In genomic region chrX:105480646-105481310, GRCh38 we compare ENCODE assay signal across 19 cellular contexts.
DNase-seq lines count a peak whose midpoint lies in the region; ATAC-seq and TF ChIP-seq lines count a peak whose summit lies in the region.
"Had no signal": no experiment of that assay in that cellular context is flagged by ENCODE, and none has a peak within 500 bp of the region (broad histone marks: within the 10 kb centered on the region; RNA-seq: fewer than 3 reads in every experiment).

No MANE protein-coding gene starts in this region.

- H3K4me3 ChIP-seq in heart left ventricle, result no peak overlapping the region

- H3K4me1 ChIP-seq in heart left ventricle, result peaks cover 0 to 2% (median 0%) of the 10 kb centered on the region in 12 donors
- H3K4me1 ChIP-seq: Caco-2 had no signal

- peaks cover 0 to 5% (median 0%) of the 10 kb centered on the region in 12 donors for H3K9me3 ChIP-seq in heart left ventricle
- H3K9me3 ChIP-seq: Caco-2 had no signal

- H3K27me3 ChIP-seq in heart left ventricle, result peaks cover 0 to 3% (median 0%) of the 10 kb centered on the region in 9 donors

- DNase-seq in Right ventricle myocardium superior (no peak), cardiac septum (ENCODE audit: low spot score) (no peak), heart left ventricle (peak in 3 of 5 donors; percentile 4 to 22 (median 19)), left ventricle myocardium superior (no peak), DMS 273 (lab: John Stamatoyannopoulos, UW; ENCODE audit: unreplicated experiment) (no peak), GM03348 (ENCODE audit: low spot score) (no peak)
- DNase-seq in stimulated activated naive CD4-positive, alpha-beta T cell (lab: John Stamatoyannopoulos, UW), result no peak
- DNase-seq: AML-193; Caco-2; CD4-positive, alpha-beta T cell; DMS153; DMS79; GDM1; GOT3; H7; HFFc6 had no signal

- intact Hi-C loops in Right ventricle myocardium superior (cut with DNase I), result no loop called here
- intact Hi-C loops in cardiac septum (cut with DNase I), result no loop called here
- intact Hi-C loops in heart left ventricle (cut with DNase I), result loop anchor here in 1 of 10 donors (5.0 kb wide), 1 partner anchor 127 kb away; no protein-coding TSS in a partner anchor
- intact Hi-C loops in left ventricle myocardium superior (cut with micrococcal nuclease), result no loop called here

- TF ChIP-seq POLR2A in heart left ventricle (IDR thresholded peaks at IDR 0.05), result no peak

- no peak for TF ChIP-seq CTCF in heart left ventricle (IDR thresholded peaks at IDR 0.05)

- no peaks in the 10 kb centered on the region for H3K36me3 ChIP-seq in heart left ventricle

- peak overlapping the region in 7 of 12 donors; percentile 18 to 73 (median 51) for H3K27ac ChIP-seq in heart left ventricle
- H3K27ac ChIP-seq: C4-2B had no signal

- ATAC-seq in Right ventricle myocardium superior (ENCODE audit: poor library complexity) (peak; percentile 94), heart left ventricle (peak; percentile 80 to 93 (median 90)), left ventricle myocardium superior (peak; percentile 95)
- ATAC-seq: HCT116, HepG2 had no signal

- 37 to 77% (median 47%) methylated on average over 1 of the region's 1 CpG for WGBS in heart left ventricle, 4 donors

Comparison
In these comparisons a context has a peak if more than half of its experiments do, and no peak if none do; other contexts are left out.
1. DNase-seq: peak in heart left ventricle (3 of 5); none in Right ventricle myocardium superior (single experiment), cardiac septum (single experiment), left ventricle myocardium superior (single experiment), DMS 273 (single experiment), GM03348 (single experiment) and stimulated activated naive CD4-positive, alpha-beta T cell (0 of 6).
2. Peak in every context shown above with its lines, with median percentiles within 50 percentile points of each other: ATAC-seq.